ENCODE assay signal across 30 cellular contexts in genomic region chr4:139746430-139746829, GRCh38.
A peak's percentile ranks its signal among the peaks of the same experiment; 100 is the strongest.
DNase-seq lines count a peak whose midpoint lies in the region; ATAC-seq and TF ChIP-seq lines count a peak whose summit lies in the region.
"Had no signal": no experiment of that assay in that cellular context is flagged by ENCODE, and none has a peak within 500 bp of the region (broad histone marks: within the 10 kb centered on the region; RNA-seq: fewer than 3 reads in every experiment).

No MANE protein-coding gene starts in this region.

- TF ChIP-seq CTCF in GM23338 (conservative IDR thresholded peaks at IDR 0.05; ENCODE audit: low read depth in 2 of 2) (no peak), endodermal cell (conservative IDR thresholded peaks at IDR 0.05) (no peak), neural progenitor cell (IDR thresholded peaks at IDR 0.05) (no peak)

- peak overlapping the region; percentile 4 for H3K9ac ChIP-seq in endodermal cell (ENCODE audit: extremely low read depth, low read length, poor library complexity, severe bottlenecking)
- H3K9ac ChIP-seq in neural progenitor cell: no peak overlapping the region

- peak overlapping the region; percentile 44; the same call in 1 of the 2 replicates for H2AFZ ChIP-seq in GM23338
- H2AFZ ChIP-seq in neural progenitor cell (replicated peaks): no peak overlapping the region

- H3K4me3 ChIP-seq in GM23338 (no peak overlapping the region), endodermal cell (ENCODE audit: low read length) (no peak overlapping the region), neural progenitor cell (peak overlapping the region; percentile 23)
- H3K4me3 ChIP-seq: body of pancreas, K562, MG63, pancreas, spleen had no signal

- DNase-seq in GM23338 (ENCODE audit: low spot score) (peak; percentile 25), NCI-H524 treated with DMSO at 0.1 percent for 48 hours (lab: John Stamatoyannopoulos, UW) (peak; percentile 36), endodermal cell (peak; percentile 54), neural progenitor cell (ENCODE audit: low spot score) (peak; percentile 56), HCEC 1CT (no peak)
- no peak for DNase-seq in stimulated activated CD8-positive, alpha-beta memory T cell treated with anti-CD3 and anti-CD28 coated beads, Interleukin-4, amount 100 ng/mL, for 48 hours
- DNase-seq: ACHN; activated CD4-positive, alpha-beta T cell treated with anti-CD3 and anti-CD28 coated beads, Interleukin-2, amount 50 U/mL, for 1 hour; activated CD8-positive, alpha-beta memory T cell treated with anti-CD3 and anti-CD28 coated beads, Interleukin-2, amount 10 ng/mL, durations not matched to agents 7 days and 5 days; activated naive CD4-positive, alpha-beta T cell; activated T-cell treated with anti-CD3 and anti-CD28 coated beads, Interleukin-2, amount 50 U/mL, for 48 hours; BE2C; body of pancreas; CD8-positive, alpha-beta memory T cell; DMS53; effector memory CD8-positive, alpha-beta T cell; foreskin fibroblast; left colon; MG63; NCI-H510A treated with DMSO at 0.1 percent for 48 hours; pancreas; SHP77; spleen; T-helper 9 cell; trophoblast cell had no signal

- H3K4me2 ChIP-seq in GM23338: peak overlapping the region; percentile 28; the same call in 1 of the 2 replicates
- H3K4me2 ChIP-seq in neural progenitor cell: peak overlapping the region; percentile 66

- H3K4me1 Mint-ChIP-seq in GM23338 (peaks cover 16% of the 10 kb centered on the region), endodermal cell (peaks cover 53% of the 10 kb centered on the region), neural progenitor cell (peaks cover 78% of the 10 kb centered on the region)
- H3K4me1 Mint-ChIP-seq: CD8-positive, alpha-beta memory T cell; memory B cell had no signal

- H3K4me1 ChIP-seq in GM23338 (ENCODE audit: insufficient read depth) (peaks cover 8% of the 10 kb centered on the region; the same call in 1 of the 2 replicates), endodermal cell (ENCODE audit: control insufficient read depth, insufficient read depth, low read length) (peaks cover 12% of the 10 kb centered on the region), neural progenitor cell (peaks cover 32% of the 10 kb centered on the region)
- H3K4me1 ChIP-seq: pancreas had no signal

- 42% methylated on average over 6 of the region's 6 CpGs; no CpG with 5 or more reads in 1 of the 2 experiments for WGBS in endodermal cell (ENCODE audit: insufficient coverage in 1 of 2, insufficient read length in 1 of 2), 2 experiments

- H3K36me3 Mint-ChIP-seq in GM23338 (ENCODE audit: low read depth) (no peaks in the 10 kb centered on the region), endodermal cell (ENCODE audit: low read depth) (no peaks in the 10 kb centered on the region), neural progenitor cell (peaks cover 3% of the 10 kb centered on the region)
- H3K36me3 Mint-ChIP-seq: activated CD8-positive, alpha-beta memory T cell treated with anti-CD3 and anti-CD28 coated beads, Interleukin-2, amount 10 ng/mL, durations not matched to agents 7 days and 5 days; CD8-positive, alpha-beta memory T cell; memory B cell had no signal

- H3K27ac ChIP-seq in GM23338 (ENCODE audit: low read depth): no peak overlapping the region
- peak overlapping the region; percentile 66 for H3K27ac ChIP-seq in endodermal cell (ENCODE audit: low read depth, low read length)
- peak overlapping the region; percentile 42 for H3K27ac ChIP-seq in neural progenitor cell
- H3K27ac ChIP-seq: body of pancreas, pancreas, spleen had no signal

- H3K27me3 Mint-ChIP-seq in GM23338 (ENCODE audit: insufficient read depth, low read depth, poor library complexity): peaks cover 3% of the 10 kb centered on the region
- H3K27me3 Mint-ChIP-seq in endodermal cell (ENCODE audit: insufficient read depth): no peaks in the 10 kb centered on the region
- H3K27me3 Mint-ChIP-seq in neural progenitor cell (ENCODE audit: insufficient read depth, low read depth): peaks cover 7% of the 10 kb centered on the region

- H3K36me3 ChIP-seq in GM23338 (ENCODE audit: insufficient read depth): no peaks in the 10 kb centered on the region
- H3K36me3 ChIP-seq in endodermal cell (ENCODE audit: control insufficient read depth, insufficient read depth, low read length): peaks cover 3% of the 10 kb centered on the region
- no peaks in the 10 kb centered on the region for H3K36me3 ChIP-seq in neural progenitor cell
- H3K36me3 ChIP-seq: BE2C, MG63, pancreas, spleen had no signal

- H3K27ac Mint-ChIP-seq in GM23338 (no peak overlapping the region), endodermal cell (no peak overlapping the region), neural progenitor cell (peak overlapping the region; percentile 55)
- H3K27ac Mint-ChIP-seq: activated CD8-positive, alpha-beta memory T cell treated with anti-CD3 and anti-CD28 coated beads, Interleukin-2, amount 10 ng/mL, durations not matched to agents 7 days and 5 days; CD8-positive, alpha-beta memory T cell; effector memory CD8-positive, alpha-beta T cell; memory B cell had no signal

- H3K9me3 ChIP-seq in endodermal cell (ENCODE audit: control insufficient read depth, low read length) (no peaks in the 10 kb centered on the region), neural progenitor cell (ENCODE audit: low read depth) (no peaks in the 10 kb centered on the region)
- H3K9me3 ChIP-seq: BE2C, body of pancreas, MG63, pancreas, spleen had no signal

- H3K9me2 ChIP-seq in GM23338 (ENCODE audit: insufficient read depth): no peaks in the 10 kb centered on the region

- H3K79me2 ChIP-seq in GM23338 (replicated peaks; ENCODE audit: insufficient read depth): no peaks in the 10 kb centered on the region
- no peaks in the 10 kb centered on the region for H3K79me2 ChIP-seq in neural progenitor cell (ENCODE audit: low read depth)

- H3K9me3 Mint-ChIP-seq in GM23338: no peaks in the 10 kb centered on the region
- no peaks in the 10 kb centered on the region for H3K9me3 Mint-ChIP-seq in endodermal cell
- H3K9me3 Mint-ChIP-seq in neural progenitor cell: no peaks in the 10 kb centered on the region
- H3K9me3 Mint-ChIP-seq: CD8-positive, alpha-beta memory T cell; effector memory CD8-positive, alpha-beta T cell; memory B cell had no signal

- no peaks in the 10 kb centered on the region for H4K20me1 ChIP-seq in GM23338 (replicated peaks; ENCODE audit: insufficient read depth)
- H4K20me1 ChIP-seq in neural progenitor cell (ENCODE audit: low read depth): no peaks in the 10 kb centered on the region

- ATAC-seq in GM23338: peak; percentile 58
- no peak for ATAC-seq in GM21576 (IDR thresholded peaks at IDR 0.05; ENCODE audit: unreplicated experiment)
- ATAC-seq in GM18517 (IDR thresholded peaks at IDR 0.05; ENCODE audit: unreplicated experiment): no peak
- ATAC-seq: activated CD8-positive, alpha-beta memory T cell treated with anti-CD3 and anti-CD28 coated beads, Interleukin-2, amount 10 ng/mL, durations not matched to agents 7 days and 5 days; body of pancreas; effector memory CD8-positive, alpha-beta T cell; esophagus mucosa; K562; left colon; pancreas had no signal

- H3K27me3 ChIP-seq in GM23338 (ENCODE audit: insufficient read depth) (no peaks in the 10 kb centered on the region), endodermal cell (ENCODE audit: control insufficient read depth, insufficient read depth, low read length, poor library complexity, severe bottlenecking) (no peaks in the 10 kb centered on the region), neural progenitor cell (no peaks in the 10 kb centered on the region)
- H3K27me3 ChIP-seq: BE2C, body of pancreas, MG63, pancreas, spleen had no signal

- no peaks in the 10 kb centered on the region for H3F3A ChIP-seq in GM23338 (replicated peaks; ENCODE audit: low read depth)
- H3F3A ChIP-seq in neural progenitor cell (ENCODE audit: low read depth): peaks cover 9% of the 10 kb centered on the region

- H3K4me3 Mint-ChIP-seq in GM23338 (no peak overlapping the region), endodermal cell (peak overlapping the region; percentile 0), neural progenitor cell (peak overlapping the region; percentile 60)
- H3K4me3 Mint-ChIP-seq: activated CD8-positive, alpha-beta memory T cell treated with anti-CD3 and anti-CD28 coated beads, Interleukin-2, amount 10 ng/mL, durations not matched to agents 7 days and 5 days; CD8-positive, alpha-beta memory T cell; effector memory CD8-positive, alpha-beta T cell; memory B cell had no signal

TF ChIP-seq in GM23338, 12 proteins besides CTCF, POLR2A, EP300 and RAD21 (continues in another document):
- TF ChIP-seq REST (IDR thresholded peaks at IDR 0.05; ENCODE audit: unreplicated experiment): no peak
- TF ChIP-seq ZNF114 (CRISPR knock-in tag; IDR thresholded peaks at IDR 0.05): no peak
- TF ChIP-seq EZH2phosphoT487 (IDR thresholded peaks at IDR 0.05; ENCODE audit: unreplicated experiment): no peak
- TF ChIP-seq POLR2AphosphoS5 (IDR thresholded peaks at IDR 0.05; ENCODE audit: low read depth): no peak
- no peak for TF ChIP-seq ZNF331 (CRISPR knock-in tag; IDR thresholded peaks at IDR 0.05; ENCODE audit: low read depth)
- no peak for TF ChIP-seq JUNB (IDR thresholded peaks at IDR 0.05; ENCODE audit: unreplicated experiment)

Comparison
In these comparisons a context has a peak if more than half of its experiments do, and no peak if none do; other contexts are left out.
1. DNase-seq: peak in GM23338 (single experiment), NCI-H524 treated with DMSO at 0.1 percent for 48 hours (single experiment), endodermal cell (single experiment) and neural progenitor cell (single experiment); none in HCEC 1CT (single experiment) and stimulated activated CD8-positive, alpha-beta memory T cell treated with anti-CD3 and anti-CD28 coated beads, Interleukin-4, amount 100 ng/mL, for 48 hours (single experiment).